ENCODE assay signal across 29 cellular contexts in the genomic region with DNA sequence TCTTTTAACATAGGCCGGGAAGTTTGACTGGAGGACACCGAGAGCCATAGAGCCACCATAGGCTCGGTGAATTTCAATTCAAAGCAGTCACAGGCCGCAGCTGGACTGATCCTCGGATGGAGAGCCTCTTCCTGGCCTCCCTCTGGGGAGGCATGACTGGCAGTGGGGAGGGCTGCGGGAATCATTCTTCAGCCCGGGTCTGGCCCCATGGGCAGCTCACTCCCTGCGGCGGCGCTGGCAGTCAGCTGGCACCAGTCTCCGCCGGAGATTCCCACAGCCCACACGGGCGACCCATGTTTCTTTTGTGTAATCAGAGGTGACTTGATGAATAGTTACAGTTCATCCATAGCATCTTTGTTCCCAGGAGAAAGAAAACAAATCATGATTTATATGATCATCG. TPM values are rescaled to one million over a fixed set of nuclear protein-coding genes. Genes with fewer than 3 reads are reported as not detected.
"Had no signal": no experiment of that assay in that cellular context is flagged by ENCODE, and none has a peak within 500 bp of the region (broad histone marks: within the 10 kb centered on the region; RNA-seq: fewer than 3 reads in every experiment).

No MANE protein-coding gene starts in this region.

- H3K4me3 ChIP-seq: cardiac muscle cell, coronary artery, dorsolateral prefrontal cortex, heart left ventricle had no signal

- H3K27ac Mint-ChIP-seq: activated CD4-positive, alpha-beta memory T cell treated with anti-CD3 and anti-CD28 coated beads, Interleukin-2, amount 10 ng/mL, durations not matched to agents 7 days and 5 days; activated CD4-positive, alpha-beta T cell treated with anti-CD3 and anti-CD28 coated beads, Interleukin-2, amount 10 ng/mL, durations not matched to agents 7 days and 5 days; activated naive CD8-positive, alpha-beta T cell; activated T-cell treated with anti-CD3 and anti-CD28 coated beads, Interleukin-2, amount 50 U/mL, for 24 hours; activated T-cell treated with anti-CD3 and anti-CD28 coated beads, Interleukin-2, amount 50 U/mL, for 72 hours; dendritic cell treated with granulocyte-macrophage colony-stimulating factor and Interleukin-4, amounts not matched to agents 40 ng/mL and 50 ng/mL, for 4 days; effector memory CD8-positive, alpha-beta T cell had no signal

- H3K27ac ChIP-seq: cardiac muscle cell, coronary artery, dorsolateral prefrontal cortex, epithelial cell of prostate, heart left ventricle had no signal

- H3K36me3 Mint-ChIP-seq: activated naive CD8-positive, alpha-beta T cell had no signal

- FAIRE-seq: astrocyte, frontal cortex had no signal

- H3K9me3 ChIP-seq: heart left ventricle had no signal

- H3K4me3 Mint-ChIP-seq: activated CD4-positive, alpha-beta memory T cell treated with anti-CD3 and anti-CD28 coated beads, Interleukin-2, amount 10 ng/mL, durations not matched to agents 7 days and 5 days; activated CD4-positive, alpha-beta T cell treated with anti-CD3 and anti-CD28 coated beads, Interleukin-2, amount 10 ng/mL, durations not matched to agents 7 days and 5 days; activated naive CD8-positive, alpha-beta T cell; activated T-cell treated with anti-CD3 and anti-CD28 coated beads, Interleukin-2, amount 50 U/mL, for 24 hours; activated T-cell treated with anti-CD3 and anti-CD28 coated beads, Interleukin-2, amount 50 U/mL, for 72 hours; dendritic cell treated with granulocyte-macrophage colony-stimulating factor and Interleukin-4, amounts not matched to agents 40 ng/mL and 50 ng/mL, for 4 days; effector memory CD8-positive, alpha-beta T cell had no signal

- DNase-seq: activated CD4-positive, alpha-beta memory T cell treated with anti-CD3 and anti-CD28 coated beads, Interleukin-2, amount 10 ng/mL, durations not matched to agents 7 days and 5 days; activated CD4-positive, alpha-beta T cell treated with anti-CD3 and anti-CD28 coated beads for 4 hours; activated CD4-positive, alpha-beta T cell treated with anti-CD3 and anti-CD28 coated beads, Interleukin-2, amount 10 ng/mL, durations not matched to agents 7 days and 5 days; activated CD4-positive, alpha-beta T cell treated with anti-CD3 and anti-CD28 coated beads, Interleukin-2, amount 50 U/mL, for 4 hours; activated CD4-positive, CD25-positive, alpha-beta regulatory T cell; activated CD4-positive, CD25-positive, alpha-beta regulatory T cell treated with anti-CD3 and anti-CD28 coated beads, Interleukin-2, amount 50 U/mL, for 72 hours; activated CD8-positive, alpha-beta memory T cell treated with anti-CD3 and anti-CD28 coated beads, Interleukin-2, amount 50 U/mL, for 48 hours; activated gamma-delta T cell; activated naive CD4-positive, alpha-beta T cell; activated naive CD4-positive, alpha-beta T cell treated with anti-CD3 and anti-CD28 coated beads, Interleukin-2, amount 50 U/mL, for 16 hours; activated T-cell treated with anti-CD3 and anti-CD28 coated beads for 4 hours; activated T-cell treated with anti-CD3 and anti-CD28 coated beads, Interleukin-2, amount 50 U/mL, for 24 hours; activated T-cell treated with anti-CD3 and anti-CD28 coated beads, Interleukin-2, amount 50 U/mL, for 72 hours; amniotic stem cell; anterior cingulate cortex; central memory CD4-positive, alpha-beta T cell; cerebellar nuclear complex; dorsolateral prefrontal cortex; effector memory CD8-positive, alpha-beta T cell; foreskin fibroblast; heart left ventricle; T-helper 2 cell had no signal

- H3K9me3 Mint-ChIP-seq: activated CD4-positive, alpha-beta memory T cell treated with anti-CD3 and anti-CD28 coated beads, Interleukin-2, amount 10 ng/mL, durations not matched to agents 7 days and 5 days; activated CD4-positive, alpha-beta T cell treated with anti-CD3 and anti-CD28 coated beads, Interleukin-2, amount 10 ng/mL, durations not matched to agents 7 days and 5 days; activated T-cell treated with anti-CD3 and anti-CD28 coated beads, Interleukin-2, amount 50 U/mL, for 24 hours; activated T-cell treated with anti-CD3 and anti-CD28 coated beads, Interleukin-2, amount 50 U/mL, for 72 hours; dendritic cell treated with granulocyte-macrophage colony-stimulating factor and Interleukin-4, amounts not matched to agents 40 ng/mL and 50 ng/mL, for 4 days; effector memory CD8-positive, alpha-beta T cell had no signal

- ATAC-seq: activated T-cell treated with anti-CD3 and anti-CD28 coated beads, Interleukin-2, amount 50 U/mL, for 72 hours; effector memory CD8-positive, alpha-beta T cell; heart left ventricle had no signal

- H3K36me3 ChIP-seq: cardiac muscle cell, heart left ventricle had no signal

RNA-seq across cellular contexts. Expression of gene ESPN, which starts 10.6 kb away (rescaled TPM):
- total RNA-seq: frontal cortex had no signal

RNA-seq across cellular contexts. Expression of gene HES2, which starts 15.4 kb away (rescaled TPM):
- total RNA-seq: cardiac muscle cell, frontal cortex had no signal
- polyA plus RNA-seq: cardiac muscle cell had no signal
